In genomic region chr1:156437465-156437864, GRCh38 we compare ENCODE assay signal across 1 cellular context.
TF ChIP-seq lines count a peak whose summit lies in the region.

No MANE protein-coding gene starts in this region.

TF ChIP-seq in SK-N-SH, 30 proteins besides CTCF, POLR2A, EP300 and RAD21:
- TF ChIP-seq RFX5 (IDR thresholded peaks at IDR 0.05; ENCODE audit: low read length): no peak
- TF ChIP-seq USF1 (IDR thresholded peaks at IDR 0.05; ENCODE audit: borderline replicate concordance, low read depth): no peak
- no peak for TF ChIP-seq RCOR1 (IDR thresholded peaks at IDR 0.05; ENCODE audit: low read length)
- no peak for TF ChIP-seq IRF3 (IDR thresholded peaks at IDR 0.05; ENCODE audit: low read depth, low read length)
- TF ChIP-seq TEAD4 (IDR thresholded peaks at IDR 0.05; ENCODE audit: borderline replicate concordance, insufficient read depth): no peak
- no peak for TF ChIP-seq ELF1 (IDR thresholded peaks at IDR 0.05)
- TF ChIP-seq CHD2 (IDR thresholded peaks at IDR 0.05; ENCODE audit: low read length, partially characterized antibody): no peak
- no peak for TF ChIP-seq FOSL2 (IDR thresholded peaks at IDR 0.05; ENCODE audit: borderline replicate concordance, low read depth)
- no peak for TF ChIP-seq EZH2phosphoT487 (IDR thresholded peaks at IDR 0.05; ENCODE audit: borderline replicate concordance, low read depth)
